ENCODE assay signal across 8 cellular contexts in the genomic region with DNA sequence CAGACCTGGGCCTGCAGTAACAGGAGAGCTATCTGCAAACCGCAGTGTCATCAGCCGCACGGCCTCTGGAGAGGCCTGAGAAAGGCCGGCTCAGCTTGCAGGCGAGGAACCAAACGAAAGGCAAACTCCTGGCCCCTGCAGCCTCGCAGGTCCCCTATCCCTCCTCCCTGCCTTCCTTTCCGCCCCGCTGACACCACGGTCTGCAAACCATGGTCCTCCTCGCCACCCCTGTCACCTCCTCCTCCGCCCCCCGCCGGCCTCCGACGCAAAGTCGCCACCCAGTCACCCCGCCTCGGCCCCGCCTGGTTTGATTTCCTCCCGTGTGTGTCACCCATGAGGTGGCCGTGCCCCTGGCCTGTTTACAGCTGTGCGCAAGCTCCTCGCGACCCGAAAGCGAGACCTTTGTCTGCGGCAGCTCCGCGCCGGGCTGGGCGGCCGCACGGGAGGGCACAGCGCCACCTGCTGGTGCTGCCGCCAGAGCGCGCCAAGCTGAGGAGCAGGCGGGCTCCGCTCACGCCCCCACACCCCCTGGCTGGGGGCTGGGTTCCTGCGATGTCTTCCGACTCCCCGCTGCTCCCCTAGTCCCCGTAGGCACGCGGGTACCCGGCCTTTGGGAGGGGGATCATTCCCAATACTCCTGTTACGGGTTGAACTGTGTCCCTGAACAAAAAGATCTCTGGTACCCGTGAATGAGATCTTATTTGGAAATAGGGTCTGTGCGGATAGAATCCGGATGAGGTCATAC.
DNase-seq lines count a peak whose midpoint lies in the region; ATAC-seq and TF ChIP-seq lines count a peak whose summit lies in the region.

No MANE protein-coding gene starts in this region.

- TF ChIP-seq CTCF in GM12873 (IDR thresholded peaks at IDR 0.05; ENCODE audit: insufficient read depth, low read depth, low read length, missing control alignments), result peak; percentile 98

- ATAC-seq in HG02623 (IDR thresholded peaks at IDR 0.05; ENCODE audit: unreplicated experiment) (peak; percentile 36), GM19328 (IDR thresholded peaks at IDR 0.05; ENCODE audit: unreplicated experiment) (no peak)
- ATAC-seq in activated CD4-positive, CD25-positive, alpha-beta regulatory T cell treated with anti-CD3 and anti-CD28 coated beads, Interleukin-2, amount 50 U/mL, for 24 hours, result peak; percentile 81

- DNase-seq in NCI-H2171 (lab: John Stamatoyannopoulos, UW) (peak; percentile 72), left kidney (ENCODE audit: low read depth, low spot score) (peak; percentile 93)
- DNase-seq in central memory CD4-positive, alpha-beta T cell, result peak; percentile 93
- peak; percentile 91 for DNase-seq in stimulated activated CD4-positive, alpha-beta T cell treated with anti-CD3 and anti-CD28 coated beads, Interleukin-4, amount 100 ng/mL, for 1 hour
